ENCODE assay signal across 16 cellular contexts in genomic region chr9:19939890-19940289, GRCh38.
"Had no signal": no experiment of that assay in that cellular context is flagged by ENCODE, and none has a peak within 500 bp of the region (broad histone marks: within the 10 kb centered on the region; RNA-seq: fewer than 3 reads in every experiment).

No MANE protein-coding gene starts in this region.

- ATAC-seq: activated CD4-positive, CD25-positive, alpha-beta regulatory T cell treated with anti-CD3 and anti-CD28 coated beads, Interleukin-2, amount 50 U/mL, for 24 hours; activated T-helper 17 cell treated with anti-CD3 and anti-CD28 coated beads, Interleukin-2, amount 50 U/mL, for 72 hours; sciatic nerve; stimulated activated naive CD8-positive, alpha-beta T cell treated with anti-CD3 and anti-CD28 coated beads, Interleukin-15, amount 100 ng/mL, for 72 hours had no signal

- H2AFZ ChIP-seq: hepatocyte had no signal

- H3K4me3 ChIP-seq: esophagus muscularis mucosa, hepatocyte, lung, spleen, upper lobe of left lung had no signal

- H3K9me3 ChIP-seq: esophagus muscularis mucosa, spleen, upper lobe of left lung had no signal

- H3K27ac ChIP-seq: esophagus muscularis mucosa, hepatocyte, spleen, upper lobe of left lung had no signal

- DNase-seq: activated CD4-positive, alpha-beta T cell treated with anti-CD3 and anti-CD28 coated beads, Interleukin-2, amount 50 U/mL, for 1 hour; activated naive CD4-positive, alpha-beta T cell treated with Interleukin-2 at 50 U/mL for 16 hours; anterior cingulate cortex; cortex of kidney; effector CD4-positive, alpha-beta T cell; islet precursor cell; midbrain; spleen; stimulated activated naive CD8-positive, alpha-beta T cell treated with anti-CD3 and anti-CD28 coated beads, Interleukin-15, amount 100 ng/mL, for 72 hours; upper lobe of left lung had no signal

- H3K36me3 ChIP-seq: esophagus muscularis mucosa, spleen, upper lobe of left lung had no signal

- H3K27me3 ChIP-seq: esophagus muscularis mucosa, hepatocyte, upper lobe of left lung had no signal

- H3K79me2 ChIP-seq: hepatocyte had no signal

- H3K4me2 ChIP-seq: hepatocyte had no signal
